Comparison of ENCODE assay signal across 19 cellular contexts in the genomic region with DNA sequence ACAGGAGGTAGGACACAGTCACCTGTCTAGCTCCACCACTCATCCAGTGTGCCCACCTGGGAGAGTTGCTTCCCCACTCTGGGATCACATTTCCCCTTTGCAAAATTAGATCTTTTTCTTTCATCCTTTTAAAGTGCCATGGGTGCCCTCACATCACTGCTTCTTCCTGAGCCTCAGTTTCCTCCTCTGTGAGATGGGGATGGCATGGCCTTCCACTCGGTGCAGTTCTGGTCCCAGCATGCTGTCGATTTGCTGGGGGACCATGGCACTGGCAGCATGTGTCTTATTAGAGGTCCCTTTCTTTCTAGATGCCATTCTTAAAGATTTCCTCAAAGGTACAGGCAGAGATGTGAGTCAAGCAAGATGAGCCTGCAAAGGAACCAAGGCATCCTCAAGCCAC.
A peak's percentile ranks its signal among the peaks of the same experiment; 100 is the strongest.
DNase-seq lines count a peak whose midpoint lies in the region; ATAC-seq and TF ChIP-seq lines count a peak whose summit lies in the region.
"Had no signal": no experiment of that assay in that cellular context is flagged by ENCODE, and none has a peak within 500 bp of the region (broad histone marks: within the 10 kb centered on the region; RNA-seq: fewer than 3 reads in every experiment).

No MANE protein-coding gene starts in this region.

- peaks cover 51% of the 10 kb centered on the region for H3K4me1 ChIP-seq in neural progenitor cell
- H3K4me1 ChIP-seq: Caco-2 had no signal

- H3K9me3 Mint-ChIP-seq in brain (no peaks in the 10 kb centered on the region), neural progenitor cell (no peaks in the 10 kb centered on the region)
- H3K9me3 Mint-ChIP-seq in stimulated activated effector memory CD8-positive, alpha-beta T cell treated with anti-CD3 and anti-CD28 coated beads, Interleukin-12 subunit alpha, Interleukin-12 subunit beta, amount 100 ng/mL, for 72 hours = no peaks in the 10 kb centered on the region
- H3K9me3 Mint-ChIP-seq: CD4-positive, alpha-beta T cell; CD8-positive, alpha-beta T cell had no signal

- H3K36me3 Mint-ChIP-seq in brain (no peaks in the 10 kb centered on the region), neural progenitor cell (no peaks in the 10 kb centered on the region)
- H3K36me3 Mint-ChIP-seq in stimulated activated effector memory CD8-positive, alpha-beta T cell treated with anti-CD3 and anti-CD28 coated beads, Interleukin-12 subunit alpha, Interleukin-12 subunit beta, amount 100 ng/mL, for 72 hours = no peaks in the 10 kb centered on the region
- H3K36me3 Mint-ChIP-seq: CD8-positive, alpha-beta T cell had no signal

- ATAC-seq in sciatic nerve (no peak), GM21576 (IDR thresholded peaks at IDR 0.05; ENCODE audit: unreplicated experiment) (no peak)
- ATAC-seq in stimulated activated effector memory CD8-positive, alpha-beta T cell treated with anti-CD3 and anti-CD28 coated beads, Interleukin-12 subunit alpha, Interleukin-12 subunit beta, amount 100 ng/mL, for 72 hours = no peak
- ATAC-seq: CD8-positive, alpha-beta T cell; GM12878 had no signal

- no peak overlapping the region for H3K27ac ChIP-seq in neural progenitor cell
- H3K27ac ChIP-seq: BLaER1 had no signal

- H3K9me3 ChIP-seq in neural progenitor cell (ENCODE audit: low read depth) = no peaks in the 10 kb centered on the region
- H3K9me3 ChIP-seq: BE2C, BLaER1, Caco-2 had no signal

- no peak for TF ChIP-seq CTCF in brain (conservative IDR thresholded peaks at IDR 0.05)
- TF ChIP-seq CTCF in neural progenitor cell (IDR thresholded peaks at IDR 0.05) = no peak

- H4K20me1 ChIP-seq in neural progenitor cell (ENCODE audit: low read depth) = peaks cover 7% of the 10 kb centered on the region
- H4K20me1 ChIP-seq: BLaER1 had no signal

- H3K4me3 ChIP-seq in neural progenitor cell = no peak overlapping the region
- H3K4me3 ChIP-seq: BLaER1, GM12878 had no signal

- H3K9ac ChIP-seq in neural progenitor cell = no peak overlapping the region
- H3K9ac ChIP-seq: BLaER1 had no signal

- H3K27me3 ChIP-seq in neural progenitor cell = peaks cover 53% of the 10 kb centered on the region
- H3K27me3 ChIP-seq: BE2C, BLaER1 had no signal

- H3K36me3 ChIP-seq in neural progenitor cell = no peaks in the 10 kb centered on the region
- H3K36me3 ChIP-seq: BE2C, BLaER1 had no signal

- H3F3A ChIP-seq in neural progenitor cell (ENCODE audit: low read depth) = peaks cover 37% of the 10 kb centered on the region

- H3K27ac Mint-ChIP-seq in brain = peak overlapping the region in 4 of 5 experiments; percentile 41 to 70 (median 62)
- peak overlapping the region; percentile 44 for H3K27ac Mint-ChIP-seq in neural progenitor cell
- H3K27ac Mint-ChIP-seq in stimulated activated effector memory CD8-positive, alpha-beta T cell treated with anti-CD3 and anti-CD28 coated beads, Interleukin-12 subunit alpha, Interleukin-12 subunit beta, amount 100 ng/mL, for 72 hours = peak overlapping the region; percentile 26
- H3K27ac Mint-ChIP-seq: CD4-positive, alpha-beta T cell; CD8-positive, alpha-beta T cell had no signal

- no peak overlapping the region for H2AFZ ChIP-seq in neural progenitor cell (replicated peaks)

- H3K4me3 Mint-ChIP-seq in brain = no peak overlapping the region
- H3K4me3 Mint-ChIP-seq in neural progenitor cell = no peak overlapping the region
- H3K4me3 Mint-ChIP-seq in stimulated activated effector memory CD8-positive, alpha-beta T cell treated with anti-CD3 and anti-CD28 coated beads, Interleukin-12 subunit alpha, Interleukin-12 subunit beta, amount 100 ng/mL, for 72 hours = no peak overlapping the region
- H3K4me3 Mint-ChIP-seq: CD4-positive, alpha-beta T cell; CD8-positive, alpha-beta T cell had no signal

- DNase-seq in neural progenitor cell (ENCODE audit: low spot score) (no peak), sciatic nerve (ENCODE audit: low spot score) (peak; percentile 41), GDM1 (lab: John Stamatoyannopoulos, UW) (no peak), SKM-1 treated with dmso at 0.1 percent for 144 hours (lab: John Stamatoyannopoulos, UW; ENCODE audit: unreplicated experiment) (no peak), glomerular visceral epithelial cell (ENCODE audit: extremely low spot score) (no peak)
- DNase-seq in stimulated activated effector memory CD8-positive, alpha-beta T cell treated with anti-CD3 and anti-CD28 coated beads, Interleukin-12 subunit alpha, Interleukin-12 subunit beta, amount 100 ng/mL, for 72 hours (ENCODE audit: low spot score in 2 of 2) = no peak
- DNase-seq: 8988T; ACHN; BE2C; C1 segment of cervical spinal cord; Caco-2; Calu3; CD8-positive, alpha-beta T cell; DMS79 treated with DMSO at 0.1 percent for 48 hours had no signal

- H3K27me3 Mint-ChIP-seq in brain = no peaks in the 10 kb centered on the region
- H3K27me3 Mint-ChIP-seq in neural progenitor cell (ENCODE audit: insufficient read depth, low read depth) = peaks cover 25% of the 10 kb centered on the region
- H3K27me3 Mint-ChIP-seq: CD4-positive, alpha-beta T cell had no signal

- H3K4me1 Mint-ChIP-seq in brain (peaks cover 85% of the 10 kb centered on the region), neural progenitor cell (peaks cover 55% of the 10 kb centered on the region)
- no peaks in the 10 kb centered on the region for H3K4me1 Mint-ChIP-seq in stimulated activated effector memory CD8-positive, alpha-beta T cell treated with anti-CD3 and anti-CD28 coated beads, Interleukin-12 subunit alpha, Interleukin-12 subunit beta, amount 100 ng/mL, for 72 hours

- intact Hi-C loops in sciatic nerve (cut with DNase I) = no loop called here

- no peak overlapping the region for H3K4me2 ChIP-seq in neural progenitor cell
- H3K4me2 ChIP-seq: BLaER1 had no signal

- no peaks in the 10 kb centered on the region for H3K79me2 ChIP-seq in neural progenitor cell (ENCODE audit: low read depth)
